Comparison of ENCODE assay signal across 11 cellular contexts in genomic region chr4:40626183-40626990, GRCh38. TPM values are rescaled to one million over a fixed set of nuclear protein-coding genes. Genes with fewer than 3 reads are reported as not detected.
A peak's percentile ranks its signal among the peaks of the same experiment; 100 is the strongest.
DNase-seq lines count a peak whose midpoint lies in the region; ATAC-seq, FAIRE-seq and TF ChIP-seq lines count a peak whose summit lies in the region.
"Had no signal": no experiment of that assay in that cellular context is flagged by ENCODE, and none has a peak within 500 bp of the region (broad histone marks: within the 10 kb centered on the region; RNA-seq: fewer than 3 reads in every experiment).

No MANE protein-coding gene starts in this region.

- no peak for ATAC-seq in naive thymus-derived CD4-positive, alpha-beta T cell
- ATAC-seq: natural killer cell, T-cell had no signal

- H3K36me3 ChIP-seq in HUES6 (ENCODE audit: control insufficient read depth, insufficient read depth, low read length), result peaks cover 6% of the 10 kb centered on the region; the same call in 1 of the 2 replicates
- peaks cover 1% of the 10 kb centered on the region for H3K36me3 ChIP-seq in bronchial epithelial cell (ENCODE audit: control insufficient read depth, insufficient read depth, low read length)
- no peaks in the 10 kb centered on the region for H3K36me3 ChIP-seq in mucosa of stomach (ENCODE audit: control insufficient read depth, insufficient read depth, low read length)
- no peaks in the 10 kb centered on the region for H3K36me3 ChIP-seq in naive thymus-derived CD4-positive, alpha-beta T cell (ENCODE audit: control insufficient read depth in 2 of 3, insufficient read depth in 3 of 3, low read length in 3 of 3)

- TF ChIP-seq CTCF in bronchial epithelial cell (IDR thresholded peaks at IDR 0.05; ENCODE audit: insufficient read depth, low read length, severe bottlenecking), result no peak

- peaks cover 21 to 57% (median 26%) of the 10 kb centered on the region in 7 donors for H3K4me1 Mint-ChIP-seq in naive thymus-derived CD4-positive, alpha-beta T cell

- H3K9me3 Mint-ChIP-seq in naive thymus-derived CD4-positive, alpha-beta T cell, result peaks cover 0 to 5% (median 0%) of the 10 kb centered on the region in 11 donors

- H3K4me3 ChIP-seq in HUES6 (ENCODE audit: low read depth, low read length), result peak overlapping the region; percentile 72
- H3K4me3 ChIP-seq in bronchial epithelial cell (ENCODE audit: low read depth, low read length), result peak overlapping the region; percentile 82
- peak overlapping the region; percentile 28 for H3K4me3 ChIP-seq in mucosa of stomach (ENCODE audit: low read length)
- H3K4me3 ChIP-seq in naive thymus-derived CD4-positive, alpha-beta T cell (ENCODE audit: low read length), result no peak overlapping the region

- H3K4me1 ChIP-seq in HUES6 (ENCODE audit: control insufficient read depth, insufficient read depth, low read length) (peaks cover 50% of the 10 kb centered on the region), mucosa of stomach (ENCODE audit: control insufficient read depth, insufficient read depth, low read length) (peaks cover 49% of the 10 kb centered on the region)
- peaks cover 0 to 13% of the 10 kb centered on the region in 2 donors for H3K4me1 ChIP-seq in naive thymus-derived CD4-positive, alpha-beta T cell (ENCODE audit: control insufficient read depth in 2 of 2, insufficient read depth in 2 of 2, low read length in 2 of 2)

- peak overlapping the region in 2 of 10 donors; percentile 53 to 68 for H3K4me3 Mint-ChIP-seq in naive thymus-derived CD4-positive, alpha-beta T cell
- H3K4me3 Mint-ChIP-seq: natural killer cell, T-cell had no signal

- CTCF ChIA-PET in naive thymus-derived CD4-positive, alpha-beta T cell (lab: Charles Lee), result interaction anchor here (0.6 kb wide), 1 partner anchor 1373 kb away, joined by 3 read pairs; no protein-coding TSS in a partner anchor

- DNase-seq in EL (peak; percentile 25), bronchial epithelial cell (ENCODE audit: low read depth) (peak; percentile 77), COLO829 (ENCODE audit: low spot score) (no peak), D341Med (ENCODE audit: low spot score) (no peak)
- no peak for DNase-seq in effector CD8-positive, alpha-beta T cell (lab: John Stamatoyannopoulos, UW)
- no peak for DNase-seq in naive thymus-derived CD4-positive, alpha-beta T cell
- DNase-seq: GDM1, natural killer cell, T-cell had no signal

- POLR2A ChIA-PET in naive thymus-derived CD4-positive, alpha-beta T cell (lab: Charles Lee), result no interaction called here

- peaks cover 0 to 28% (median 25%) of the 10 kb centered on the region in 5 donors for H3K27me3 Mint-ChIP-seq in naive thymus-derived CD4-positive, alpha-beta T cell

- H3K9ac ChIP-seq in HUES6 (ENCODE audit: low read length), result peak overlapping the region; percentile 58
- H3K9ac ChIP-seq in mucosa of stomach (ENCODE audit: low read length), result peak overlapping the region; percentile 93

- no peak for FAIRE-seq in bronchial epithelial cell (lab: Jason Lieb, UNC)

- peak overlapping the region; percentile 72 for H3K27ac ChIP-seq in HUES6 (ENCODE audit: low read depth, low read length)
- H3K27ac ChIP-seq in naive thymus-derived CD4-positive, alpha-beta T cell (ENCODE audit: low read depth, low read length), result no peak overlapping the region

- H3K36me3 Mint-ChIP-seq in naive thymus-derived CD4-positive, alpha-beta T cell, result peaks cover 0 to 11% (median 4%) of the 10 kb centered on the region in 5 donors
- H3K36me3 Mint-ChIP-seq: natural killer cell, T-cell had no signal

- H3K9me3 ChIP-seq in HUES6 (ENCODE audit: control insufficient read depth, insufficient read depth, low read depth, low read length) (no peaks in the 10 kb centered on the region), mucosa of stomach (ENCODE audit: control insufficient read depth, low read length) (no peaks in the 10 kb centered on the region)
- H3K9me3 ChIP-seq in naive thymus-derived CD4-positive, alpha-beta T cell (ENCODE audit: control insufficient read depth in 2 of 3, low read length in 3 of 3), result no peaks in the 10 kb centered on the region

- intact Hi-C loops in naive thymus-derived CD4-positive, alpha-beta T cell (cut with micrococcal nuclease), result loop anchor here in 1 of 2 donors (5.0 kb wide), 1 partner anchor 91 kb away; no protein-coding TSS in a partner anchor

- H3K27ac Mint-ChIP-seq in naive thymus-derived CD4-positive, alpha-beta T cell, result no peak overlapping the region
- H3K27ac Mint-ChIP-seq: natural killer cell, T-cell had no signal

- H3K27me3 ChIP-seq in HUES6 (ENCODE audit: control insufficient read depth, insufficient read depth, low read length) (no peaks in the 10 kb centered on the region), bronchial epithelial cell (ENCODE audit: control insufficient read depth, insufficient read depth, low read length) (no peaks in the 10 kb centered on the region), mucosa of stomach (ENCODE audit: control insufficient read depth, insufficient read depth, low read length) (no peaks in the 10 kb centered on the region)
- no peaks in the 10 kb centered on the region for H3K27me3 ChIP-seq in naive thymus-derived CD4-positive, alpha-beta T cell (ENCODE audit: control insufficient read depth in 2 of 2, insufficient read depth in 2 of 2, low read length in 2 of 2)

RNA-seq across cellular contexts. Expression of gene RBM47, which starts 3.3 kb away (rescaled TPM):
- total RNA-seq in bronchial epithelial cell, result 35.0 and 42.9 TPM in 2 replicates
- 10 to 100 TPM in 1 of 5 experiments, 1 to 10 TPM in 4; 1.8 to 47.2 (median 2.6) TPM for total RNA-seq in naive thymus-derived CD4-positive, alpha-beta T cell
- under 1 TPM; 0.17 to 0.91 TPM for polyA plus RNA-seq in naive thymus-derived CD4-positive, alpha-beta T cell

Comparison
In these comparisons a context has a peak if more than half of its experiments do, and no peak if none do; other contexts are left out.
1. DNase-seq: peak in EL (single experiment) and bronchial epithelial cell (single experiment); none in COLO829 (single experiment), D341Med (single experiment), effector CD8-positive, alpha-beta T cell (single experiment) and naive thymus-derived CD4-positive, alpha-beta T cell (0 of 9).